ENCODE assay signal across 1 cellular context in the genomic region with DNA sequence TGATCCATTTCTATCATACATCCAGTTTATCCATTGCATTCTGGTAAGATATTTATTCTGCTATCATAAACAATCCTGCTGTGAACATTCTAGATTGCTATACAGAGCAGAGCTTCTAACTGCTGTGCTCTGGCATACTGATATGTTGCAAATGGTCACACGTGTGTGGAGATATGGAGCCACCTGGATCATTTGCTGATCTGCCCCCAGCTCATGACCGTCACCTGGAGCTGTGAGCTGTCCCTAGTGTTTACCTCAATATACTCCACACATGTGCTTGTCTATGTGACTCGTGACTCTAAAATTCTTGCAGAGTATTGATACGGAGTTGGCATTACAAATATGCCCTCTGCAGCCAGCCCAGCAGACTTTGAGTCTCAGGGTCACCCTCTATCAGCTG.
TF ChIP-seq lines count a peak whose summit lies in the region.

No MANE protein-coding gene starts in this region.

TF ChIP-seq in HepG2, 621 proteins besides CTCF, POLR2A, EP300 and RAD21 (continued from another document):
- TF ChIP-seq, protein P1, sequence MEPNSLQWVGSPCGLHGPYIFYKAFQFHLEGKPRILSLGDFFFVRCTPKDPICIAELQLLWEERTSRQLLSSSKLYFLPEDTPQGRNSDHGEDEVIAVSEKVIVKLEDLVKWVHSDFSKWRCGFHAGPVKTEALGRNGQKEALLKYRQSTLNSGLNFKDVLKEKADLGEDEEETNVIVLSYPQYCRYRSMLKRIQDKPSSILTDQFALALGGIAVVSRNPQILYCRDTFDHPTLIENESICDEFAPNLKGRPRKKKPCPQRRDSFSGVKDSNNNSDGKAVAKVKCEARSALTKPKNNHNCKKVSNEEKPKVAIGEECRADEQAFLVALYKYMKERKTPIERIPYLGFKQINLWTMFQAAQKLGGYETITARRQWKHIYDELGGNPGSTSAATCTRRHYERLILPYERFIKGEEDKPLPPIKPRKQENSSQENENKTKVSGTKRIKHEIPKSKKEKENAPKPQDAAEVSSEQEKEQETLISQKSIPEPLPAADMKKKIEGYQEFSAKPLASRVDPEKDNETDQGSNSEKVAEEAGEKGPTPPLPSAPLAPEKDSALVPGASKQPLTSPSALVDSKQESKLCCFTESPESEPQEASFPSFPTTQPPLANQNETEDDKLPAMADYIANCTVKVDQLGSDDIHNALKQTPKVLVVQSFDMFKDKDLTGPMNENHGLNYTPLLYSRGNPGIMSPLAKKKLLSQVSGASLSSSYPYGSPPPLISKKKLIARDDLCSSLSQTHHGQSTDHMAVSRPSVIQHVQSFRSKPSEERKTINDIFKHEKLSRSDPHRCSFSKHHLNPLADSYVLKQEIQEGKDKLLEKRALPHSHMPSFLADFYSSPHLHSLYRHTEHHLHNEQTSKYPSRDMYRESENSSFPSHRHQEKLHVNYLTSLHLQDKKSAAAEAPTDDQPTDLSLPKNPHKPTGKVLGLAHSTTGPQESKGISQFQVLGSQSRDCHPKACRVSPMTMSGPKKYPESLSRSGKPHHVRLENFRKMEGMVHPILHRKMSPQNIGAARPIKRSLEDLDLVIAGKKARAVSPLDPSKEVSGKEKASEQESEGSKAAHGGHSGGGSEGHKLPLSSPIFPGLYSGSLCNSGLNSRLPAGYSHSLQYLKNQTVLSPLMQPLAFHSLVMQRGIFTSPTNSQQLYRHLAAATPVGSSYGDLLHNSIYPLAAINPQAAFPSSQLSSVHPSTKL (CRISPR knock-in tag; IDR thresholded peaks at IDR 0.05) = no peak
- TF ChIP-seq, protein P2, sequence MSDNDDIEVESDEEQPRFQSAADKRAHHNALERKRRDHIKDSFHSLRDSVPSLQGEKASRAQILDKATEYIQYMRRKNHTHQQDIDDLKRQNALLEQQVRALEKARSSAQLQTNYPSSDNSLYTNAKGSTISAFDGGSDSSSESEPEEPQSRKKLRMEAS (IDR thresholded peaks at IDR 0.05) = no peak
- no peak for TF ChIP-seq GFI1 (CRISPR knock-in tag; IDR thresholded peaks at IDR 0.05; ENCODE audit: borderline replicate concordance)
